Comparison of ENCODE assay signal across 25 cellular contexts in genomic region chr18:29838556-29838955, GRCh38.
DNase-seq lines count a peak whose midpoint lies in the region; ATAC-seq, FAIRE-seq and TF ChIP-seq lines count a peak whose summit lies in the region.
"Had no signal": no experiment of that assay in that cellular context is flagged by ENCODE, and none has a peak within 500 bp of the region (broad histone marks: within the 10 kb centered on the region; RNA-seq: fewer than 3 reads in every experiment).

No MANE protein-coding gene starts in this region.

- no peaks in the 10 kb centered on the region for H3K79me2 ChIP-seq in hepatocyte
- no peaks in the 10 kb centered on the region for H3K79me2 ChIP-seq in trophoblast cell (ENCODE audit: control insufficient read depth, insufficient read depth, low read length, poor library complexity)

- H3K9me2 ChIP-seq in hepatocyte (replicated peaks; ENCODE audit: insufficient read depth): no peaks in the 10 kb centered on the region

- H2BK12ac ChIP-seq in trophoblast cell (ENCODE audit: low read length): no peak overlapping the region

- no peak overlapping the region for H3K23ac ChIP-seq in trophoblast cell (ENCODE audit: low read length)

- no peak overlapping the region for H2AK5ac ChIP-seq in trophoblast cell (ENCODE audit: low read length)

- no peak for TF ChIP-seq EP300 in upper lobe of left lung (IDR thresholded peaks at IDR 0.05)

- H3K4me1 ChIP-seq in hepatocyte (ENCODE audit: insufficient read depth) (no peaks in the 10 kb centered on the region), trophoblast cell (ENCODE audit: control insufficient read depth in 1 of 2, insufficient read depth in 2 of 2, low read length in 2 of 2) (no peaks in the 10 kb centered on the region), pancreas (no peaks in the 10 kb centered on the region), HAP-1 (no peaks in the 10 kb centered on the region), upper lobe of left lung (no peaks in the 10 kb centered on the region)
- H3K4me1 ChIP-seq: A549; BE2C; BLaER1 treated with 17β-estradiol and CSF1 and Interleukin-3, amounts not matched to agents 10 nM and 100 nM had no signal

- H3K36me3 ChIP-seq in hepatocyte (replicated peaks; ENCODE audit: insufficient read depth, low read depth) (no peaks in the 10 kb centered on the region), trophoblast cell (ENCODE audit: control insufficient read depth in 1 of 2, insufficient read depth in 2 of 2, low read length in 2 of 2) (no peaks in the 10 kb centered on the region), pancreas (no peaks in the 10 kb centered on the region), HAP-1 (replicated peaks) (no peaks in the 10 kb centered on the region), upper lobe of left lung (no peaks in the 10 kb centered on the region)
- H3K36me3 ChIP-seq: BE2C; BLaER1 treated with 17β-estradiol and CSF1 and Interleukin-3, amounts not matched to agents 10 nM and 100 nM had no signal

- H3K79me1 ChIP-seq in trophoblast cell (ENCODE audit: low read length): no peaks in the 10 kb centered on the region

- in situ Hi-C loops in HAP-1 (cut with MboI; ENCODE audit: low sequenced_read_pairs): no loop called here

- H2AFZ ChIP-seq in hepatocyte (no peak overlapping the region), trophoblast cell (ENCODE audit: insufficient read depth, low read length, poor library complexity) (no peak overlapping the region)
- H2AFZ ChIP-seq: GM23338 had no signal

- no peak overlapping the region for H3K9ac ChIP-seq in trophoblast cell (ENCODE audit: low read length)
- H3K9ac ChIP-seq: BLaER1 treated with 17β-estradiol and CSF1 and Interleukin-3, amounts not matched to agents 10 nM and 100 nM had no signal

- intact Hi-C loops in pancreas (cut with DNase I): no loop called here

- FAIRE-seq in D721Med (lab: Jason Lieb, UNC): peak; percentile 6
- no peak for FAIRE-seq in pancreas (lab: Jason Lieb, UNC)
- FAIRE-seq: A549, GM12891, GM18507 had no signal

- H3K18ac ChIP-seq in trophoblast cell (ENCODE audit: low read length): no peak overlapping the region

- no peak overlapping the region for H2BK5ac ChIP-seq in trophoblast cell (ENCODE audit: low read depth, low read length, poor library complexity)

- TF ChIP-seq CTCF in D721Med (IDR thresholded peaks at IDR 0.05; ENCODE audit: insufficient read depth, missing control alignments): no peak
- no peak for TF ChIP-seq CTCF in hepatocyte (IDR thresholded peaks at IDR 0.05; ENCODE audit: poor library complexity)
- TF ChIP-seq CTCF in pancreas (IDR thresholded peaks at IDR 0.05): no peak
- no peak for TF ChIP-seq CTCF in upper lobe of left lung (IDR thresholded peaks at IDR 0.05)

- ATAC-seq in pancreas (no peak), upper lobe of left lung (ENCODE audit: low FRiP score in 2 of 2) (no peak)
- ATAC-seq: A549, GM23338 had no signal

- H3K4ac ChIP-seq in trophoblast cell (ENCODE audit: low read depth, low read length): no peak overlapping the region

- H3K4me3 ChIP-seq in hepatocyte (no peak overlapping the region), trophoblast cell (ENCODE audit: low read depth, low read length) (no peak overlapping the region), pancreas (no peak overlapping the region), HAP-1 (no peak overlapping the region), upper lobe of left lung (no peak overlapping the region)
- H3K4me3 ChIP-seq: A549; BLaER1 treated with 17β-estradiol and CSF1 and Interleukin-3, amounts not matched to agents 10 nM and 100 nM; GM23338 had no signal

- no peak for DNase-seq in D721Med (ENCODE audit: insufficient read length, low spot score)
- DNase-seq in LHCN-M2 (ENCODE audit: low read depth): peak; percentile 34
- peak; percentile 22 for DNase-seq in hepatocyte (ENCODE audit: low spot score)
- peak; percentile 83 to 86 for DNase-seq in trophoblast cell
- no peak for DNase-seq in activated CD4-positive, alpha-beta T cell treated with anti-CD3 and anti-CD28 coated beads for 48 hours
- no peak for DNase-seq in pancreas
- DNase-seq in HAP-1 (ENCODE audit: low spot score in 2 of 2): no peak
- DNase-seq in upper lobe of left lung: no peak
- DNase-seq: 8988T; ACHN; AML-193; BE2C; Calu3; CD4-positive, alpha-beta T cell; CD8-positive, alpha-beta memory T cell; DMS153; DMS79 treated with DMSO at 0.1 percent for 48 hours; GF-D8; H9; HFFc6 had no signal

- no peak overlapping the region for H4K8ac ChIP-seq in trophoblast cell (ENCODE audit: low read depth, low read length)

- no peak overlapping the region for H4K91ac ChIP-seq in trophoblast cell (ENCODE audit: low read depth, low read length)

- TF ChIP-seq POLR2A in upper lobe of left lung (IDR thresholded peaks at IDR 0.05): no peak

- H3K4me2 ChIP-seq in hepatocyte: no peak overlapping the region
- no peak overlapping the region for H3K4me2 ChIP-seq in trophoblast cell (ENCODE audit: low read length)
- H3K4me2 ChIP-seq: A549; BLaER1 treated with 17β-estradiol and CSF1 and Interleukin-3, amounts not matched to agents 10 nM and 100 nM; GM23338 had no signal

- no peak overlapping the region for H4K12ac ChIP-seq in trophoblast cell (ENCODE audit: low read depth, low read length)

- no peak overlapping the region for H3K14ac ChIP-seq in trophoblast cell (ENCODE audit: low read length)

- no peak overlapping the region for H2BK120ac ChIP-seq in trophoblast cell (ENCODE audit: insufficient read depth, low read length, poor library complexity)

- 97% methylated on average over 1 of the region's 1 CpG for WGBS in hepatocyte (ENCODE audit: low lambda C conversion rate, missing lambda C conversion rate)
- no CpG with 5 or more reads among the region's 1 CpG for WGBS in trophoblast cell (ENCODE audit: extremely low coverage, insufficient coverage, insufficient read length)
- 47 to 70% methylated on average over 1 of the region's 1 CpG for WGBS in pancreas, 2 donors
- WGBS in upper lobe of left lung, 2 donors: 88 to 89% methylated on average over 1 of the region's 1 CpG

- no peaks in the 10 kb centered on the region for H3K9me3 ChIP-seq in hepatocyte (ENCODE audit: low read depth)
- no peaks in the 10 kb centered on the region for H3K9me3 ChIP-seq in trophoblast cell (ENCODE audit: insufficient read depth, low read depth, low read length)
- H3K9me3 ChIP-seq in pancreas: no peaks in the 10 kb centered on the region
- no peaks in the 10 kb centered on the region for H3K9me3 ChIP-seq in HAP-1
- no peaks in the 10 kb centered on the region for H3K9me3 ChIP-seq in upper lobe of left lung
- H3K9me3 ChIP-seq: A549, BE2C had no signal

- H3K27ac ChIP-seq in hepatocyte (no peak overlapping the region), trophoblast cell (ENCODE audit: low read depth, low read length) (no peak overlapping the region), pancreas (no peak overlapping the region), upper lobe of left lung (no peak overlapping the region)
- H3K27ac ChIP-seq: A549; BLaER1 treated with 17β-estradiol and CSF1 and Interleukin-3, amounts not matched to agents 10 nM and 100 nM had no signal

- no peaks in the 10 kb centered on the region for H4K20me1 ChIP-seq in hepatocyte (ENCODE audit: insufficient read depth, poor library complexity, severe bottlenecking)
- H4K20me1 ChIP-seq: BLaER1 treated with 17β-estradiol and CSF1 and Interleukin-3, amounts not matched to agents 10 nM and 100 nM had no signal

- H3K27me3 ChIP-seq in hepatocyte: no peaks in the 10 kb centered on the region
- no peaks in the 10 kb centered on the region for H3K27me3 ChIP-seq in trophoblast cell (ENCODE audit: insufficient read depth, low read length)
- H3K27me3 ChIP-seq in pancreas: no peaks in the 10 kb centered on the region
- H3K27me3 ChIP-seq in HAP-1 (ENCODE audit: low read depth): no peaks in the 10 kb centered on the region
- no peaks in the 10 kb centered on the region for H3K27me3 ChIP-seq in upper lobe of left lung
- H3K27me3 ChIP-seq: BE2C; BLaER1 treated with 17β-estradiol and CSF1 and Interleukin-3, amounts not matched to agents 10 nM and 100 nM had no signal

Comparison
In these comparisons a context has a peak if more than half of its experiments do, and no peak if none do; other contexts are left out.
1. DNase-seq: peak in LHCN-M2 (single experiment), hepatocyte (single experiment) and trophoblast cell (2 of 2); none in D721Med (single experiment), activated CD4-positive, alpha-beta T cell treated with anti-CD3 and anti-CD28 coated beads for 48 hours (single experiment), pancreas (0 of 6), HAP-1 (0 of 2) and upper lobe of left lung (0 of 2).